In the genomic region with DNA sequence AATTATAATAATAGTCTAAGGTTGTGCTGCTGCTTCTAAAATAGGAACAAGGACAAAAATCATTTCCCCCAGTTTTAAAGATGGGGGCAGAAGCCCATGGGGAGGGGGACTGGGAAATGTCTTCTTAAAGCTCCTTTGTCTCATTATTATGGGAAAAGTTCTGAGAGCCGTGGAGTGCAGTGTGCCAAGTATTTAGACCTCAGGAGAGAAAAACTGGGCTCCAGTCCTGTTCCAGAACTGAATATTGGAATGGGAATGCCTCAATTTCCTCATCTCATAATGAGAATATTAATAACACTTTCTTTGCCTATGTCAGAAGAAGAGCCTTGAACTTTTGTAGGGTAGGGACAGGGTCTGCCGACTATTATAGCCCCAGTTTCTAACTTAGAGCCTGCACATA, we compare ENCODE assay signal across 8 cellular contexts. TPM values are rescaled to one million over a fixed set of nuclear protein-coding genes. Genes with fewer than 3 reads are reported as not detected.
A peak's percentile ranks its signal among the peaks of the same experiment; 100 is the strongest.
DNase-seq lines count a peak whose midpoint lies in the region; ATAC-seq and TF ChIP-seq lines count a peak whose summit lies in the region.

No MANE protein-coding gene starts in this region.

- H3K36me3 ChIP-seq in lower lobe of right lung (no peaks in the 10 kb centered on the region), thoracic aorta (no peaks in the 10 kb centered on the region)

- H3K27me3 ChIP-seq in lower lobe of right lung (ENCODE audit: low read depth) (no peaks in the 10 kb centered on the region), thoracic aorta (replicated peaks; ENCODE audit: insufficient read depth) (no peaks in the 10 kb centered on the region)

- no peak for DNase-seq in activated CD8-positive, alpha-beta memory T cell treated with anti-CD3 and anti-CD28 coated beads, Interleukin-2, amount 10 ng/mL, durations not matched to agents 7 days and 5 days
- no peak for DNase-seq in activated CD8-positive, alpha-beta memory T cell treated with anti-CD3 and anti-CD28 coated beads for 24 hours
- no peak for DNase-seq in activated B cell treated with CpG ODN at 0.5 μM for 24 hours
- no peak for DNase-seq in lower lobe of right lung
- DNase-seq in thoracic aorta (ENCODE audit: low spot score): no peak
- DNase-seq in COR-L47 (lab: John Stamatoyannopoulos, UW): no peak

- no peak overlapping the region for H3K4me3 Mint-ChIP-seq in activated CD8-positive, alpha-beta memory T cell treated with anti-CD3 and anti-CD28 coated beads, Interleukin-2, amount 10 ng/mL, durations not matched to agents 7 days and 5 days
- no peak overlapping the region for H3K4me3 Mint-ChIP-seq in activated B cell treated with CpG ODN at 0.5 μM for 24 hours

- H3K4me1 ChIP-seq in lower lobe of right lung (peaks cover 15% of the 10 kb centered on the region), thoracic aorta (ENCODE audit: control insufficient read depth in 1 of 2, low read depth in 2 of 2) (peaks cover 9 to 20% of the 10 kb centered on the region in 2 donors)

- TF ChIP-seq CTCF in activated B cell treated with CpG ODN at 0.5 μM for 24 hours (IDR thresholded peaks at IDR 0.05): no peak
- no peak for TF ChIP-seq CTCF in lower lobe of right lung (IDR thresholded peaks at IDR 0.05)
- no peak for TF ChIP-seq CTCF in thoracic aorta (IDR thresholded peaks at IDR 0.05)

- no peaks in the 10 kb centered on the region for H3K9me3 Mint-ChIP-seq in activated CD8-positive, alpha-beta memory T cell treated with anti-CD3 and anti-CD28 coated beads, Interleukin-2, amount 10 ng/mL, durations not matched to agents 7 days and 5 days (ENCODE audit: low read depth)
- H3K9me3 Mint-ChIP-seq in activated B cell treated with CpG ODN at 0.5 μM for 24 hours: peaks cover 4% of the 10 kb centered on the region

- intact Hi-C loops in activated B cell treated with CpG ODN at 0.5 μM for 24 hours (cut with micrococcal nuclease): loop anchor here (1.0 to 2.0 kb wide), 6 partner anchors 8 to 90 kb away; partner anchors contain the start of gene ATF3
- intact Hi-C loops in lower lobe of right lung (cut with DNase I): no loop called here

- peak overlapping the region; percentile 27 for H3K27ac Mint-ChIP-seq in activated CD8-positive, alpha-beta memory T cell treated with anti-CD3 and anti-CD28 coated beads, Interleukin-2, amount 10 ng/mL, durations not matched to agents 7 days and 5 days
- peak overlapping the region; percentile 86 for H3K27ac Mint-ChIP-seq in activated B cell treated with CpG ODN at 0.5 μM for 24 hours

- peaks cover 1% of the 10 kb centered on the region for H3K36me3 Mint-ChIP-seq in activated CD8-positive, alpha-beta memory T cell treated with anti-CD3 and anti-CD28 coated beads, Interleukin-2, amount 10 ng/mL, durations not matched to agents 7 days and 5 days
- H3K36me3 Mint-ChIP-seq in activated B cell treated with CpG ODN at 0.5 μM for 24 hours (ENCODE audit: low read depth): no peaks in the 10 kb centered on the region

- ATAC-seq in activated CD8-positive, alpha-beta memory T cell treated with anti-CD3 and anti-CD28 coated beads, Interleukin-2, amount 10 ng/mL, durations not matched to agents 7 days and 5 days: no peak
- ATAC-seq in activated B cell treated with CpG ODN at 0.5 μM for 24 hours (ENCODE audit: low read depth) (no peak), lower lobe of right lung (no peak), thoracic aorta (ENCODE audit: insufficient number of reproducible peaks, low FRiP score, low read depth) (no peak), HG02970 (IDR thresholded peaks at IDR 0.05; ENCODE audit: low FRiP score, unreplicated experiment) (no peak), GM21529 (IDR thresholded peaks at IDR 0.05; ENCODE audit: unreplicated experiment) (no peak)

- H3K27me3 Mint-ChIP-seq in activated CD8-positive, alpha-beta memory T cell treated with anti-CD3 and anti-CD28 coated beads, Interleukin-2, amount 10 ng/mL, durations not matched to agents 7 days and 5 days: peaks cover 23% of the 10 kb centered on the region
- H3K27me3 Mint-ChIP-seq in activated B cell treated with CpG ODN at 0.5 μM for 24 hours: no peaks in the 10 kb centered on the region

- H3K4me3 ChIP-seq in lower lobe of right lung (no peak overlapping the region), thoracic aorta (peak overlapping the region; percentile 74)

- POLR2A ChIA-PET in activated B cell treated with CpG ODN at 0.5 μM for 24 hours (lab: Charles Lee): interaction anchor here (0.5 to 3.9 kb wide), 15 partner anchors 9 to 406 kb away, joined by 3 to 70 read pairs (median 6); partner anchors contain the start of gene ATF3

- CTCF ChIA-PET in activated CD8-positive, alpha-beta memory T cell treated with anti-CD3 and anti-CD28 coated beads, Interleukin-2, amount 10 ng/mL, durations not matched to agents 7 days and 5 days (lab: Charles Lee): interaction anchor here (1.1 to 2.7 kb wide), 13 partner anchors 10 to 98 kb away, joined by 3 to 15 read pairs (median 5); partner anchors contain the start of gene ATF3
- CTCF ChIA-PET in activated B cell treated with CpG ODN at 0.5 μM for 24 hours (lab: Charles Lee): interaction anchor here (1.0 to 2.5 kb wide), 3 partner anchors 15 to 91 kb away, joined by 3 to 9 read pairs (median 3); partner anchors contain the start of gene ATF3

- H3K4me1 Mint-ChIP-seq in activated CD8-positive, alpha-beta memory T cell treated with anti-CD3 and anti-CD28 coated beads, Interleukin-2, amount 10 ng/mL, durations not matched to agents 7 days and 5 days: peaks cover 27% of the 10 kb centered on the region
- peaks cover 34% of the 10 kb centered on the region for H3K4me1 Mint-ChIP-seq in activated B cell treated with CpG ODN at 0.5 μM for 24 hours

- H3K27ac ChIP-seq in lower lobe of right lung: peak overlapping the region; percentile 70
- H3K27ac ChIP-seq in thoracic aorta: peak overlapping the region; percentile 54 to 70

- H3K9me3 ChIP-seq in lower lobe of right lung (no peaks in the 10 kb centered on the region), thoracic aorta (no peaks in the 10 kb centered on the region)

RNA-seq across cellular contexts. Expression of gene ATF3, which starts 40.9 kb away (rescaled TPM):
- 10 to 100 TPM; 21.3 to 36.5 TPM for total RNA-seq in activated CD8-positive, alpha-beta memory T cell treated with anti-CD3 and anti-CD28 coated beads, Interleukin-2, amount 10 ng/mL, durations not matched to agents 7 days and 5 days
- total RNA-seq in activated B cell treated with CpG ODN at 0.5 μM for 24 hours (13.1 and 16.8 TPM in 2 replicates), lower lobe of right lung (25.8 TPM), thoracic aorta (100 to 1,000 TPM in 1 of 2 donors, 10 to 100 TPM in 1; 10.7 to 160 TPM)
